Comparison of ENCODE assay signal across 1 cellular context in genomic region chr22:39339775-39340174, GRCh38. TPM values are rescaled to one million over a fixed set of nuclear protein-coding genes. Genes with fewer than 3 reads are reported as not detected.
"Had no signal": no experiment of that assay in that cellular context is flagged by ENCODE, and none has a peak within 500 bp of the region (broad histone marks: within the 10 kb centered on the region; RNA-seq: fewer than 3 reads in every experiment).

No MANE protein-coding gene starts in this region.

RNA-seq across cellular contexts. Expression of gene SYNGR1, which starts 10.0 kb away (rescaled TPM):
- total RNA-seq: activated T-helper 2 cell treated with anti-CD3 and anti-CD28 coated beads, Interferon-gamma antibody, Interleukin-2, Interleukin-4, amounts not matched to agents 10 μg/mL and 5 μg/mL and 100 μg/mL, durations not matched to agents 14 hours and 24 hours and 36 hours had no signal
